13 cellular contexts compared by ENCODE assay signal in the genomic region with DNA sequence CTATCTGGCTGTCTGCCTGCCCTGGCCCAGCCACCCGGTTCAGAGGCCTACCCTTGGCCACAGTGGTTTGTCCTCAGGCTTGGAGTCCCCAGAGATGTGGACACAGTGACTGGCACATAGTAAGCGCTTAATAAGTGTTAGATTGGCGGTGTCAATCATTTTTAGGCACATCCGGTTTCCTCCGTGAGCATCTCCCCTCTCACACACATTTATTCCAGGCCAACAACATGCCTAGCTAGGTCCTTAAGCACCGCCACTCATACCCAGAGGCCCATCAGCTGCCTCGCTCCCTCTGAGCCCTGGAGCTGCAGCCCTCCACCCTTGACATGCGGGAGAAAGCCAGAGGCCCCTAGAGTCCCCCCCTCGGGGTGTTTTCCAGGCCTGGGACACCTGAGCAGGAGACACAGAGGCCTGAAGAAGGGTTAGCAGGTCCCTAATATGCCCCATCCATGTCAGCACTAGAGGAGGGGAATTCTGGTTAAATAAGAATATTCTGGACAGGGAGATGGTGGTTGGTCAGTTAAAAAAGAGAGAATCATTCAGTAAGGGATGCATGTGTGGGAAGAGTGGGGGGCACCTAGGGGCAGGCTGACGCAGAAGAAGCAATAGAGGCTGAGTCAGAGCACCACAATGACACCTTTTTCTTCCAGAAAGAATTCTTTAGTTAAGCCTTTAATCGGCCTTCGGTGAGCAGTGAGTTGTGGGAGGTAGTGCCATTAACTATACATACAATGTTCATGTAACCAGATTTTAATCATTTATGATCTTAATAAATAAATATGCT. TPM values are rescaled to one million over a fixed set of nuclear protein-coding genes. Genes with fewer than 3 reads are reported as not detected.
DNase-seq lines count a peak whose midpoint lies in the region; ATAC-seq and TF ChIP-seq lines count a peak whose summit lies in the region.
"Had no signal": no experiment of that assay in that cellular context is flagged by ENCODE, and none has a peak within 500 bp of the region (broad histone marks: within the 10 kb centered on the region; RNA-seq: fewer than 3 reads in every experiment).

No MANE protein-coding gene starts in this region.

- peak overlapping the region in 2 of 4 donors; percentile 15 to 47 for H3K4me3 ChIP-seq in esophagus squamous epithelium

- H3K4me3 Mint-ChIP-seq in nephron progenitor cell (peak overlapping the region; percentile 49), type B pancreatic cell (peak overlapping the region; percentile 80)
- H3K4me3 Mint-ChIP-seq: activated T-cell treated with anti-CD3 and anti-CD28 coated beads, Interleukin-2, amount 50 U/mL, for 4 hours had no signal

- H3K27me3 ChIP-seq in esophagus squamous epithelium: peaks cover 0 to 98% (median 2%) of the 10 kb centered on the region in 4 donors

- TF ChIP-seq CTCF in esophagus squamous epithelium (IDR thresholded peaks at IDR 0.05) (no peak), nephron progenitor cell (IDR thresholded peaks at IDR 0.05) (no peak), type B pancreatic cell (conservative IDR thresholded peaks at IDR 0.05) (no peak)

- WGBS in esophagus squamous epithelium, 2 donors: 59 to 72% methylated on average over 8 to 11 of the region's 12 CpGs

- H3K36me3 ChIP-seq in esophagus squamous epithelium: no peaks in the 10 kb centered on the region

- peaks cover 3 to 94% (median 18%) of the 10 kb centered on the region in 3 donors for H3K4me1 ChIP-seq in esophagus squamous epithelium

- DNase-seq in NCI-H82 (lab: John Stamatoyannopoulos, UW) (peak; percentile 20), NCI-H82 treated with DMSO at 0.1 percent for 48 hours (lab: John Stamatoyannopoulos, UW; ENCODE audit: unreplicated experiment) (no peak), esophagus squamous epithelium (lab: John Stamatoyannopoulos, UW) (no peak), nephron progenitor cell (no peak), type B pancreatic cell (ENCODE audit: extremely low spot score, unreplicated experiment) (no peak), DMS 273 (lab: John Stamatoyannopoulos, UW; ENCODE audit: unreplicated experiment) (no peak)
- DNase-seq: activated T-cell treated with anti-CD3 and anti-CD28 coated beads, Interleukin-2, amount 50 U/mL, for 4 hours; foreskin melanocyte; midbrain; NCI-H2171 treated with DMSO at 0.1 percent for 48 hours had no signal

- ATAC-seq in HG03457 (IDR thresholded peaks at IDR 0.05; ENCODE audit: unreplicated experiment) (no peak), GM21447 (IDR thresholded peaks at IDR 0.05; ENCODE audit: unreplicated experiment) (no peak)
- ATAC-seq: activated T-cell treated with anti-CD3 and anti-CD28 coated beads, Interleukin-2, amount 50 U/mL, for 4 hours had no signal

- H3K9me3 ChIP-seq in esophagus squamous epithelium: no peaks in the 10 kb centered on the region

- intact Hi-C loops in esophagus squamous epithelium (cut with DNase I): no loop called here

- peak overlapping the region; percentile 77 to 95 (median 94) for H3K27ac ChIP-seq in esophagus squamous epithelium
- H3K27ac ChIP-seq: 22Rv1 had no signal

- H3K4me1 Mint-ChIP-seq in nephron progenitor cell (peaks cover 64% of the 10 kb centered on the region), type B pancreatic cell (ENCODE audit: unreplicated experiment) (peaks cover 60% of the 10 kb centered on the region)

- no peak for TF ChIP-seq POLR2A in esophagus squamous epithelium (IDR thresholded peaks at IDR 0.05)

- H3K27me3 Mint-ChIP-seq in nephron progenitor cell (ENCODE audit: low read depth, poor library complexity): peaks cover 63% of the 10 kb centered on the region
- H3K27me3 Mint-ChIP-seq in type B pancreatic cell: peaks cover 70% of the 10 kb centered on the region

- H3K27ac Mint-ChIP-seq in nephron progenitor cell (no peak overlapping the region), type B pancreatic cell (peak overlapping the region; percentile 35)

- H3K36me3 Mint-ChIP-seq in nephron progenitor cell (ENCODE audit: low read depth) (peaks cover 24% of the 10 kb centered on the region), type B pancreatic cell (peaks cover 4% of the 10 kb centered on the region)

- H3K9me3 Mint-ChIP-seq in nephron progenitor cell (no peaks in the 10 kb centered on the region), type B pancreatic cell (no peaks in the 10 kb centered on the region)
- H3K9me3 Mint-ChIP-seq: activated T-cell treated with anti-CD3 and anti-CD28 coated beads, Interleukin-2, amount 50 U/mL, for 4 hours had no signal

RNA-seq across cellular contexts. Expression of a gene that starts 22.3 kb away (rescaled TPM):
- total RNA-seq in esophagus squamous epithelium: 10 to 100 TPM in 1 of 4 donors, 1 to 10 TPM in 3; 3.7 to 15.6 (median 6.4) TPM
- total RNA-seq in type B pancreatic cell (ENCODE audit: low replicate concordance): 135 and 270 TPM in 2 replicates
